ENCODE assay signal across 11 cellular contexts in the genomic region with DNA sequence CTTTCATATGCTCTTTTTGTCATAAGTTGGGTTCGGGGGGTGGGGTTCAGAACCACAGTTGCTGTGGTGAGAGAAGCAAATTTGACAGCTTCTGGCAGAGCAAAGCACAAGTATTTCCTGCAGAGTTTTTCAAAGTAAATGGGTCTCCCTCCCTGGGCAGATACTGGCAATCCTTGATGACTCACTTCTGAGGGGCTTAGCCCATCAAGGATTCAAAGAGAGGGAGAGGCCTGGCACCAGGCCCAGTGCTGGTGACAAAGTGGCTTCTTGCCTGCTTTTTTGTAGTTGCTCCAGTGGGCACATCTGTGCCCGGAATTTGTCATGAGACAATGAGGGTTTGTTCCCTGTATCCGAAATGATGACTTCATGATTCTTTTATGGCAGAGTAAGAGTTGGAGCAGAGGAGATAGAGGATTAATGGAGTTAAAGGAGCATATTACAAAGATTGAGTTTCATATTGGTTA. TPM values are rescaled to one million over a fixed set of nuclear protein-coding genes. Genes with fewer than 3 reads are reported as not detected.
DNase-seq lines count a peak whose midpoint lies in the region; ATAC-seq and TF ChIP-seq lines count a peak whose summit lies in the region.
"Had no signal": no experiment of that assay in that cellular context is flagged by ENCODE, and none has a peak within 500 bp of the region (broad histone marks: within the 10 kb centered on the region; RNA-seq: fewer than 3 reads in every experiment).

No MANE protein-coding gene starts in this region.

- peaks cover 42% of the 10 kb centered on the region for H3K4me1 Mint-ChIP-seq in brain

- H3K9me3 ChIP-seq in MG63 (no peaks in the 10 kb centered on the region), ascending aorta (no peaks in the 10 kb centered on the region)

- peak overlapping the region; percentile 1 for H2BK120ac ChIP-seq in mesendoderm (ENCODE audit: low read depth, low read length)

- TF ChIP-seq CTCF in brain (conservative IDR thresholded peaks at IDR 0.05) (no peak), ascending aorta (IDR thresholded peaks at IDR 0.05) (no peak)

- no peak overlapping the region for H4K5ac ChIP-seq in mesendoderm (ENCODE audit: low read length)

- H3K4me3 ChIP-seq in MG63 (no peak overlapping the region), mesendoderm (ENCODE audit: low read length) (no peak overlapping the region), ascending aorta (no peak overlapping the region)

- H3K36me3 Mint-ChIP-seq in brain: no peaks in the 10 kb centered on the region
- H3K36me3 Mint-ChIP-seq: activated naive CD8-positive, alpha-beta T cell had no signal

- H3K9me3 Mint-ChIP-seq in brain: peaks cover 0 to 23% (median 7%) of the 10 kb centered on the region in 5 experiments

- peak overlapping the region in 3 of 5 experiments; percentile 0 to 17 (median 5) for H3K4me3 Mint-ChIP-seq in brain
- H3K4me3 Mint-ChIP-seq: activated naive CD8-positive, alpha-beta T cell; T-helper 1 cell treated with Interleukin-12 subunit alpha and Interleukin-12 subunit beta and Interleukin-4 antibody, amounts not matched to agents 30 μg/mL and 1 μg/mL, for 36 hours had no signal

- H3K36me3 ChIP-seq in MG63: no peaks in the 10 kb centered on the region
- H3K36me3 ChIP-seq in mesendoderm (ENCODE audit: control insufficient read depth, insufficient read depth, low read length): no peaks in the 10 kb centered on the region
- no peaks in the 10 kb centered on the region for H3K36me3 ChIP-seq in ascending aorta

- H2BK5ac ChIP-seq in mesendoderm (ENCODE audit: low read length): peak overlapping the region; percentile 39

- ATAC-seq in HG03342 (IDR thresholded peaks at IDR 0.05; ENCODE audit: unreplicated experiment): no peak

- H2AK5ac ChIP-seq in mesendoderm (ENCODE audit: low read length): no peak overlapping the region

- no peak overlapping the region for H3K23ac ChIP-seq in mesendoderm (ENCODE audit: low read length)

- no peak overlapping the region for H4K8ac ChIP-seq in mesendoderm (ENCODE audit: low read depth, low read length)

- peak overlapping the region; percentile 27 for H3K56ac ChIP-seq in mesendoderm (ENCODE audit: low read length)

- H3K4me1 ChIP-seq in mesendoderm (ENCODE audit: control insufficient read depth, low read depth, low read length): no peaks in the 10 kb centered on the region
- H3K4me1 ChIP-seq in ascending aorta: no peaks in the 10 kb centered on the region

- no CpG with 5 or more reads among the region's 3 CpGs for WGBS in mesendoderm (ENCODE audit: extremely low coverage, insufficient coverage, low lambda C conversion rate)

- DNase-seq in COLO829 (ENCODE audit: low spot score) (peak; percentile 92), MG63 (peak; percentile 71), mesendoderm (peak; percentile 79), NCI-H2227 treated with DMSO at 0.1 percent for 48 hours (lab: John Stamatoyannopoulos, UW) (no peak), NCI-H2227 (lab: John Stamatoyannopoulos, UW; ENCODE audit: unreplicated experiment) (no peak), ascending aorta (ENCODE audit: low spot score in 2 of 2) (no peak)
- DNase-seq: stimulated activated CD4-positive, alpha-beta T cell treated with anti-CD3 and anti-CD28 coated beads, Interleukin-12 subunit alpha, Interleukin-12 subunit beta, amount 100 ng/mL, for 4 hours had no signal

- H3K9ac ChIP-seq in mesendoderm (ENCODE audit: low read length): no peak overlapping the region

- H3K79me2 ChIP-seq in mesendoderm (ENCODE audit: control insufficient read depth, insufficient read depth, low read length): no peaks in the 10 kb centered on the region

- no peak overlapping the region for H3K4me2 ChIP-seq in mesendoderm (ENCODE audit: low read length)

- peak overlapping the region; percentile 54 for H3K18ac ChIP-seq in mesendoderm (ENCODE audit: low read length)

- no peaks in the 10 kb centered on the region for H3K79me1 ChIP-seq in mesendoderm (ENCODE audit: low read length)

- H3K4ac ChIP-seq in mesendoderm (ENCODE audit: low read depth, low read length): no peak overlapping the region

- intact Hi-C loops in ascending aorta (cut with DNase I): no loop called here

- peak overlapping the region; percentile 2 to 96 (median 74) for H3K27ac Mint-ChIP-seq in brain
- H3K27ac Mint-ChIP-seq: activated naive CD8-positive, alpha-beta T cell had no signal

- H3K27ac ChIP-seq in mesendoderm (ENCODE audit: low read depth, low read length) (no peak overlapping the region), ascending aorta (no peak overlapping the region)

- peaks cover 2% of the 10 kb centered on the region for H3K27me3 Mint-ChIP-seq in brain

- no peaks in the 10 kb centered on the region for H3K27me3 ChIP-seq in MG63
- H3K27me3 ChIP-seq in mesendoderm (ENCODE audit: insufficient read depth, low read length, poor library complexity): no peaks in the 10 kb centered on the region
- no peaks in the 10 kb centered on the region for H3K27me3 ChIP-seq in ascending aorta

- H2BK15ac ChIP-seq in mesendoderm (replicated peaks; ENCODE audit: low read depth): no peak overlapping the region

RNA-seq across cellular contexts. Expression of gene TNC, which starts 46.6 kb away (rescaled TPM):
- 3.0 and 4.2 TPM in 2 replicates for total RNA-seq in MG63 (2014; rRNA removed; shearing (Covaris generic); ENCODE audit: low replicate concordance)
- polyA plus RNA-seq in brain (ENCODE audit: insufficient read depth, low read depth, low replicate concordance): 25.7 TPM
- polyA plus RNA-seq in mesendoderm (2013, experiment 1 of 2): 16.1 TPM
- polyA plus RNA-seq in mesendoderm (2013, experiment 2 of 2): 16.9 TPM
- total RNA-seq in ascending aorta: 137 TPM

Comparison
In these comparisons a context has a peak if more than half of its experiments do, and no peak if none do; other contexts are left out.
1. DNase-seq: peak in COLO829 (single experiment), MG63 (single experiment) and mesendoderm (single experiment); none in NCI-H2227 treated with DMSO at 0.1 percent for 48 hours (single experiment), NCI-H2227 (single experiment) and ascending aorta (0 of 2).
2. RNA of gene TNC, which starts 46.6 kb away (total RNA-seq): 137 TPM in ascending aorta (single experiment); 3.0 to 4.2 TPM in MG63; every median in the first group is over 10 times any median in the second.